ENCODE assay signal across 23 cellular contexts in the genomic region with DNA sequence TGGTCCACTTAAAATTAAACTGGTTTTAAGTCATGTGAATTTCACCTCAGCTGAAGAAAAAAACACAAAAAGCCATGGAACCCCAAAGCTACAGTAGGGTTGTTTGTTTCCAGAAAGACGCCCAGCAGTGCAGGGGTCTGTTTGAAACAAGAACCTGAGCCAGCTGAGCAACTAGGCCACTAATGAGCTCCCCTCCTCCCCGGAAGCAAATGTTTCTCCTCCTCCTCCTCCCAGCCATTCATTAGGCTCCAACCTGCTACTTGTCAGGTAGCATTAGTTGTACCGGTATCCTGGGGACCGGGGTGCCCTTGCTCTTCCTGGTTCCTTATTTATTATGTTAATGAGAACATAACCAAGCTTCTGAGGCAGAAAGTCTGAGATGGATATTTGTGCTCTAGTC.
"Had no signal": no experiment of that assay in that cellular context is flagged by ENCODE, and none has a peak within 500 bp of the region (broad histone marks: within the 10 kb centered on the region; RNA-seq: fewer than 3 reads in every experiment).

No MANE protein-coding gene starts in this region.

- H3K36me3 ChIP-seq: gastrocnemius medialis, lower lobe of right lung, ovary, right lobe of liver, tibial artery had no signal

- H3K4me3 Mint-ChIP-seq: endodermal cell; naive thymus-derived CD8-positive, alpha-beta T cell; type B pancreatic cell had no signal

- H3K4me3 ChIP-seq: gastrocnemius medialis, lower lobe of right lung, ovary, right lobe of liver, testis, tibial artery had no signal

- H3K27me3 ChIP-seq: gastrocnemius medialis, ovary, right lobe of liver, testis, tibial artery had no signal

- H3K27me3 Mint-ChIP-seq: type B pancreatic cell had no signal

- ATAC-seq: esophagus mucosa; gastrocnemius medialis; left colon; left ventricle myocardium superior; lower lobe of right lung; naive thymus-derived CD8-positive, alpha-beta T cell; right lobe of liver had no signal

- H3K4me1 ChIP-seq: gastrocnemius medialis, lower lobe of right lung, right lobe of liver, testis, tibial artery had no signal

- H3K9me3 Mint-ChIP-seq: endodermal cell, type B pancreatic cell had no signal

- H3K36me3 Mint-ChIP-seq: naive thymus-derived CD8-positive, alpha-beta T cell; type B pancreatic cell had no signal

- DNase-seq: effector CD8-positive, alpha-beta T cell; endodermal cell; foreskin fibroblast; gastrocnemius medialis; head of caudate nucleus; kidney glomerular epithelial cell; left colon; left ventricle myocardium superior; lower lobe of right lung; naive thymus-derived CD8-positive, alpha-beta T cell; occipital lobe; ovary; right lobe of liver; small intestine; stimulated activated CD4-positive, alpha-beta T cell treated with anti-CD3 and anti-CD28 coated beads, Interleukin-15, amount 100 ng/mL, for 24 hours; stimulated activated CD4-positive, alpha-beta T cell treated with anti-CD3 and anti-CD28 coated beads, Interleukin-2, amount 100 ng/mL, for 48 hours; stimulated activated naive CD4-positive, alpha-beta T cell; substantia nigra; testis; tibial artery had no signal

- H3K4me1 Mint-ChIP-seq: naive thymus-derived CD8-positive, alpha-beta T cell had no signal

- H3K27ac Mint-ChIP-seq: endodermal cell; naive thymus-derived CD8-positive, alpha-beta T cell; type B pancreatic cell had no signal

- H3K27ac ChIP-seq: epithelial cell of prostate, gastrocnemius medialis, lower lobe of right lung, ovary, right lobe of liver, testis, tibial artery had no signal
